In genomic region chr1:156836892-156837291, GRCh38 we compare ENCODE assay signal across 25 cellular contexts. TPM values are rescaled to one million over a fixed set of nuclear protein-coding genes. Genes with fewer than 3 reads are reported as not detected.
DNase-seq lines count a peak whose midpoint lies in the region; ATAC-seq, FAIRE-seq and TF ChIP-seq lines count a peak whose summit lies in the region.
"Had no signal": no experiment of that assay in that cellular context is flagged by ENCODE, and none has a peak within 500 bp of the region (broad histone marks: within the 10 kb centered on the region; RNA-seq: fewer than 3 reads in every experiment).

No MANE protein-coding gene starts in this region.

- no peak overlapping the region for H3K4me3 Mint-ChIP-seq in activated CD4-positive, alpha-beta memory T cell treated with anti-CD3 and anti-CD28 coated beads for 36 hours
- no peak overlapping the region for H3K4me3 Mint-ChIP-seq in activated CD4-positive, alpha-beta memory T cell treated with anti-CD3 and anti-CD28 coated beads, Interleukin-2, amount 10 ng/mL, durations not matched to agents 7 days and 5 days
- peak overlapping the region; percentile 65 for H3K4me3 Mint-ChIP-seq in activated T-helper 1 cell treated with anti-CD3 and anti-CD28 coated beads, Interleukin-12 subunit alpha, Interleukin-12 subunit beta, Interleukin-2, Interleukin-4 antibody, amounts not matched to agents 30 ng/mL and 10 ng/mL and 1 ng/mL, durations not matched to agents 14 hours and 24 hours and 36 hours
- H3K4me3 Mint-ChIP-seq: IgD-negative memory B cell had no signal

- H3K27ac Mint-ChIP-seq in activated CD4-positive, alpha-beta memory T cell treated with anti-CD3 and anti-CD28 coated beads for 36 hours, result peak overlapping the region; percentile 64
- H3K27ac Mint-ChIP-seq in activated CD4-positive, alpha-beta memory T cell treated with anti-CD3 and anti-CD28 coated beads, Interleukin-2, amount 10 ng/mL, durations not matched to agents 7 days and 5 days, result no peak overlapping the region
- peak overlapping the region; percentile 90 for H3K27ac Mint-ChIP-seq in activated T-helper 1 cell treated with anti-CD3 and anti-CD28 coated beads, Interleukin-12 subunit alpha, Interleukin-12 subunit beta, Interleukin-2, Interleukin-4 antibody, amounts not matched to agents 30 ng/mL and 10 ng/mL and 1 ng/mL, durations not matched to agents 14 hours and 24 hours and 36 hours

- H3K9me3 ChIP-seq in kidney (ENCODE audit: control insufficient read depth in 1 of 2, low read length in 2 of 2), result no peaks in the 10 kb centered on the region
- H3K9me3 ChIP-seq: SJCRH30 had no signal

- no peaks in the 10 kb centered on the region for H3K9me3 Mint-ChIP-seq in activated CD4-positive, alpha-beta memory T cell treated with anti-CD3 and anti-CD28 coated beads for 36 hours
- no peaks in the 10 kb centered on the region for H3K9me3 Mint-ChIP-seq in activated CD4-positive, alpha-beta memory T cell treated with anti-CD3 and anti-CD28 coated beads, Interleukin-2, amount 10 ng/mL, durations not matched to agents 7 days and 5 days
- H3K9me3 Mint-ChIP-seq in activated T-helper 1 cell treated with anti-CD3 and anti-CD28 coated beads, Interleukin-12 subunit alpha, Interleukin-12 subunit beta, Interleukin-2, Interleukin-4 antibody, amounts not matched to agents 30 ng/mL and 10 ng/mL and 1 ng/mL, durations not matched to agents 14 hours and 24 hours and 36 hours, result no peaks in the 10 kb centered on the region
- H3K9me3 Mint-ChIP-seq: IgD-negative memory B cell had no signal

- CTCF ChIA-PET in activated CD4-positive, alpha-beta memory T cell treated with anti-CD3 and anti-CD28 coated beads for 36 hours (lab: Charles Lee), result interaction anchor here (0.6 to 6.9 kb wide), 12 partner anchors 13 to 147 kb away, joined by 3 to 147 read pairs (median 26); partner anchors contain the start of genes ISG20L2, METTL25B, NTRK1 and PEAR1
- CTCF ChIA-PET in activated CD4-positive, alpha-beta memory T cell treated with anti-CD3 and anti-CD28 coated beads, Interleukin-2, amount 10 ng/mL, durations not matched to agents 7 days and 5 days (lab: Charles Lee), result interaction anchor here (1.1 to 7.3 kb wide), 12 partner anchors 9 to 110 kb away, joined by 3 to 88 read pairs (median 20); partner anchors contain the start of genes INSRR, NTRK1 and SH2D2A

- intact Hi-C loops in activated CD4-positive, alpha-beta memory T cell treated with anti-CD3 and anti-CD28 coated beads for 36 hours (cut with micrococcal nuclease), result loop anchor here (1.0 kb wide), 2 partner anchors 21 to 40 kb away; partner anchors contain the start of gene SH2D2A
- intact Hi-C loops in activated T-helper 1 cell treated with anti-CD3 and anti-CD28 coated beads, Interleukin-12 subunit alpha, Interleukin-12 subunit beta, Interleukin-2, Interleukin-4 antibody, amounts not matched to agents 30 ng/mL and 10 ng/mL and 1 ng/mL, durations not matched to agents 14 hours and 24 hours and 36 hours (cut with micrococcal nuclease), result no loop called here
- intact Hi-C loops in kidney (cut with DNase I), result no loop called here

- peaks cover 34% of the 10 kb centered on the region for H3K27me3 Mint-ChIP-seq in activated CD4-positive, alpha-beta memory T cell treated with anti-CD3 and anti-CD28 coated beads for 36 hours
- peaks cover 28% of the 10 kb centered on the region for H3K27me3 Mint-ChIP-seq in activated CD4-positive, alpha-beta memory T cell treated with anti-CD3 and anti-CD28 coated beads, Interleukin-2, amount 10 ng/mL, durations not matched to agents 7 days and 5 days
- H3K27me3 Mint-ChIP-seq in activated T-helper 1 cell treated with anti-CD3 and anti-CD28 coated beads, Interleukin-12 subunit alpha, Interleukin-12 subunit beta, Interleukin-2, Interleukin-4 antibody, amounts not matched to agents 30 ng/mL and 10 ng/mL and 1 ng/mL, durations not matched to agents 14 hours and 24 hours and 36 hours (ENCODE audit: insufficient read depth), result peaks cover 6% of the 10 kb centered on the region

- TF ChIP-seq CTCF in GM13977 (IDR thresholded peaks at IDR 0.05; ENCODE audit: extremely low read depth, insufficient read depth, missing control alignments), result no peak
- TF ChIP-seq CTCF in kidney (IDR thresholded peaks at IDR 0.05; ENCODE audit: borderline replicate concordance, extremely low read depth, insufficient read depth), result no peak

- POLR2A ChIA-PET in activated CD4-positive, alpha-beta memory T cell treated with anti-CD3 and anti-CD28 coated beads for 36 hours (lab: Charles Lee), result interaction anchor here (0.9 kb wide), 1 partner anchor 12 kb away, joined by 3 read pairs; no protein-coding TSS in a partner anchor
- POLR2A ChIA-PET in activated CD4-positive, alpha-beta memory T cell treated with anti-CD3 and anti-CD28 coated beads, Interleukin-2, amount 10 ng/mL, durations not matched to agents 7 days and 5 days (lab: Charles Lee), result interaction anchor here (0.5 to 2.1 kb wide), 8 partner anchors 11 to 109 kb away, joined by 3 to 9 read pairs (median 4); partner anchors contain the start of genes METTL25B, NTRK1 and SH2D2A

- H3K9ac ChIP-seq in kidney (ENCODE audit: low read length in 2 of 2), result no peak overlapping the region

- ATAC-seq in GM19395 (IDR thresholded peaks at IDR 0.05; ENCODE audit: unreplicated experiment) (no peak), HG03039 (IDR thresholded peaks at IDR 0.05; ENCODE audit: unreplicated experiment) (no peak)

- peaks cover 45% of the 10 kb centered on the region for H3K4me1 Mint-ChIP-seq in activated CD4-positive, alpha-beta memory T cell treated with anti-CD3 and anti-CD28 coated beads for 36 hours (ENCODE audit: low read depth)
- H3K4me1 Mint-ChIP-seq in activated CD4-positive, alpha-beta memory T cell treated with anti-CD3 and anti-CD28 coated beads, Interleukin-2, amount 10 ng/mL, durations not matched to agents 7 days and 5 days, result peaks cover 49% of the 10 kb centered on the region
- H3K4me1 Mint-ChIP-seq in activated T-helper 1 cell treated with anti-CD3 and anti-CD28 coated beads, Interleukin-12 subunit alpha, Interleukin-12 subunit beta, Interleukin-2, Interleukin-4 antibody, amounts not matched to agents 30 ng/mL and 10 ng/mL and 1 ng/mL, durations not matched to agents 14 hours and 24 hours and 36 hours (ENCODE audit: low read depth), result peaks cover 71% of the 10 kb centered on the region
- H3K4me1 Mint-ChIP-seq: IgD-negative memory B cell had no signal

- no peaks in the 10 kb centered on the region for H3K36me3 Mint-ChIP-seq in activated CD4-positive, alpha-beta memory T cell treated with anti-CD3 and anti-CD28 coated beads for 36 hours
- H3K36me3 Mint-ChIP-seq in activated CD4-positive, alpha-beta memory T cell treated with anti-CD3 and anti-CD28 coated beads, Interleukin-2, amount 10 ng/mL, durations not matched to agents 7 days and 5 days (ENCODE audit: low read depth), result no peaks in the 10 kb centered on the region
- no peaks in the 10 kb centered on the region for H3K36me3 Mint-ChIP-seq in activated T-helper 1 cell treated with anti-CD3 and anti-CD28 coated beads, Interleukin-12 subunit alpha, Interleukin-12 subunit beta, Interleukin-2, Interleukin-4 antibody, amounts not matched to agents 30 ng/mL and 10 ng/mL and 1 ng/mL, durations not matched to agents 14 hours and 24 hours and 36 hours (ENCODE audit: low read depth)
- H3K36me3 Mint-ChIP-seq: IgD-negative memory B cell had no signal

- H3K36me3 ChIP-seq in kidney (ENCODE audit: control insufficient read depth in 1 of 2, insufficient read depth in 2 of 2, low read length in 2 of 2), result no peaks in the 10 kb centered on the region
- H3K36me3 ChIP-seq: SJCRH30 had no signal

- no peaks in the 10 kb centered on the region for H3K4me1 ChIP-seq in kidney (ENCODE audit: control insufficient read depth in 1 of 2, insufficient read depth in 1 of 2, low read depth in 1 of 2, low read length in 2 of 2)
- H3K4me1 ChIP-seq: SJCRH30 had no signal

- no peak overlapping the region for H3K27ac ChIP-seq in kidney (ENCODE audit: low read depth in 2 of 2, low read length in 2 of 2)
- H3K27ac ChIP-seq: C4-2B, SJCRH30 had no signal

- no peak for FAIRE-seq in kidney (lab: Jason Lieb, UNC)
- FAIRE-seq: A204.1, G401.6, RCC 7860 had no signal

- in situ Hi-C loops in GM13977 (cut with MboI; ENCODE audit: low pct_unique_long_range_greater_than_20kb, low sequenced_read_pairs, unreplicated experiment), result no loop called here

- H3K4me3 ChIP-seq in kidney (ENCODE audit: low read length in 2 of 2), result no peak overlapping the region
- H3K4me3 ChIP-seq: SJCRH30 had no signal

- DNase-seq in activated CD4-positive, alpha-beta memory T cell treated with anti-CD3 and anti-CD28 coated beads for 36 hours, result no peak
- no peak for DNase-seq in activated CD4-positive, alpha-beta memory T cell treated with anti-CD3 and anti-CD28 coated beads, Interleukin-2, amount 10 ng/mL, durations not matched to agents 7 days and 5 days
- DNase-seq in GM13977 (ENCODE audit: low spot score) (peak; percentile 4), kidney (peak; percentile 22)
- DNase-seq in activated T-helper 1 cell treated with anti-CD3 and anti-CD28 coated beads, Interleukin-12 subunit alpha, Interleukin-12 subunit beta, Interleukin-2, Interleukin-4 antibody, amounts not matched to agents 30 ng/mL and 10 ng/mL and 1 ng/mL, durations not matched to agents 14 hours and 24 hours and 36 hours (ENCODE audit: low spot score), result no peak
- DNase-seq in activated CD4-positive, alpha-beta T cell treated with anti-CD3 and anti-CD28 coated beads for 48 hours, result no peak
- DNase-seq: HCEC 1CT, Karpas-422, MV-4-11, NCI-H1105 treated with DMSO at 0.1 percent for 48 hours, NCI-H2029 treated with DMSO at 0.1 percent for 48 hours, NCI-H2171, NCI-H345, NCI-H526, OCI-M1, SJCRH30 had no signal

RNA-seq across cellular contexts. Expression of gene SH2D2A, which starts 20.2 kb away (rescaled TPM):
- total RNA-seq in activated CD4-positive, alpha-beta memory T cell treated with anti-CD3 and anti-CD28 coated beads for 36 hours, result 100 to 1,000 TPM; 280 to 294 TPM
- total RNA-seq in activated CD4-positive, alpha-beta memory T cell treated with anti-CD3 and anti-CD28 coated beads, Interleukin-2, amount 10 ng/mL, durations not matched to agents 7 days and 5 days, result 100 to 1,000 TPM; 192 to 193 TPM
- 283 and 286 TPM in 2 replicates for total RNA-seq in activated T-helper 1 cell treated with anti-CD3 and anti-CD28 coated beads, Interleukin-12 subunit alpha, Interleukin-12 subunit beta, Interleukin-2, Interleukin-4 antibody, amounts not matched to agents 30 ng/mL and 10 ng/mL and 1 ng/mL, durations not matched to agents 14 hours and 24 hours and 36 hours
- 4.3 TPM for total RNA-seq in kidney
- 0.32 TPM for polyA plus RNA-seq in kidney (ENCODE audit: insufficient read depth, low read depth, low replicate concordance)
- total RNA-seq: SJCRH30 had no signal

RNA-seq across cellular contexts. Expression of gene INSRR, which starts 22.0 kb away (rescaled TPM):
- total RNA-seq in activated CD4-positive, alpha-beta memory T cell treated with anti-CD3 and anti-CD28 coated beads for 36 hours, result under 1 TPM; 0.05 to 0.14 TPM
- total RNA-seq in activated CD4-positive, alpha-beta memory T cell treated with anti-CD3 and anti-CD28 coated beads, Interleukin-2, amount 10 ng/mL, durations not matched to agents 7 days and 5 days, result under 1 TPM; 0.08 to 0.13 TPM
- 0.65 and 0.78 TPM in 2 replicates for total RNA-seq in activated T-helper 1 cell treated with anti-CD3 and anti-CD28 coated beads, Interleukin-12 subunit alpha, Interleukin-12 subunit beta, Interleukin-2, Interleukin-4 antibody, amounts not matched to agents 30 ng/mL and 10 ng/mL and 1 ng/mL, durations not matched to agents 14 hours and 24 hours and 36 hours
- 0.35 TPM for total RNA-seq in kidney
- 2.4 TPM for polyA plus RNA-seq in kidney (ENCODE audit: insufficient read depth, low read depth, low replicate concordance)
- total RNA-seq: Daoy, M059J, SJCRH30 had no signal
- polyA plus RNA-seq: IgD-negative memory B cell had no signal

RNA-seq across cellular contexts. Expression of gene NTRK1, which starts 23.8 kb away (rescaled TPM):
- total RNA-seq in activated CD4-positive, alpha-beta memory T cell treated with anti-CD3 and anti-CD28 coated beads for 36 hours, result 1 to 10 TPM; 6.4 to 6.7 TPM
- 1 to 10 TPM; 1.6 to 1.8 TPM for total RNA-seq in activated CD4-positive, alpha-beta memory T cell treated with anti-CD3 and anti-CD28 coated beads, Interleukin-2, amount 10 ng/mL, durations not matched to agents 7 days and 5 days
- 49.1 and 49.8 TPM in 2 replicates for total RNA-seq in activated T-helper 1 cell treated with anti-CD3 and anti-CD28 coated beads, Interleukin-12 subunit alpha, Interleukin-12 subunit beta, Interleukin-2, Interleukin-4 antibody, amounts not matched to agents 30 ng/mL and 10 ng/mL and 1 ng/mL, durations not matched to agents 14 hours and 24 hours and 36 hours
- total RNA-seq in kidney, result 1.0 TPM
- 1.3 TPM for polyA plus RNA-seq in kidney (ENCODE audit: insufficient read depth, low read depth, low replicate concordance)
- total RNA-seq: M059J, SJCRH30 had no signal
- polyA plus RNA-seq: IgD-negative memory B cell had no signal

RNA-seq across cellular contexts. Expression of gene PEAR1, which starts 56.6 kb away (rescaled TPM):
- not detected for total RNA-seq in activated CD4-positive, alpha-beta memory T cell treated with anti-CD3 and anti-CD28 coated beads for 36 hours
- total RNA-seq in activated CD4-positive, alpha-beta memory T cell treated with anti-CD3 and anti-CD28 coated beads, Interleukin-2, amount 10 ng/mL, durations not matched to agents 7 days and 5 days, result under 1 TPM in 1 of 2 experiments, not detected in 1; 0.05 TPM
- total RNA-seq in activated T-helper 1 cell treated with anti-CD3 and anti-CD28 coated beads, Interleukin-12 subunit alpha, Interleukin-12 subunit beta, Interleukin-2, Interleukin-4 antibody, amounts not matched to agents 30 ng/mL and 10 ng/mL and 1 ng/mL, durations not matched to agents 14 hours and 24 hours and 36 hours, result 0.36 and 0.51 TPM in 2 replicates
- 17.2 TPM for total RNA-seq in kidney
- polyA plus RNA-seq in kidney (ENCODE audit: insufficient read depth, low read depth, low replicate concordance), result 4.5 TPM
- total RNA-seq: SJCRH30 had no signal
- polyA plus RNA-seq: IgD-negative memory B cell had no signal

Comparison
In these comparisons a context has a peak if more than half of its experiments do, and no peak if none do; other contexts are left out.
1. DNase-seq: peak in GM13977 (single experiment) and kidney (single experiment); none in activated CD4-positive, alpha-beta memory T cell treated with anti-CD3 and anti-CD28 coated beads for 36 hours (single experiment), activated CD4-positive, alpha-beta memory T cell treated with anti-CD3 and anti-CD28 coated beads, Interleukin-2, amount 10 ng/mL, durations not matched to agents 7 days and 5 days (single experiment), activated T-helper 1 cell treated with anti-CD3 and anti-CD28 coated beads, Interleukin-12 subunit alpha, Interleukin-12 subunit beta, Interleukin-2, Interleukin-4 antibody, amounts not matched to agents 30 ng/mL and 10 ng/mL and 1 ng/mL, durations not matched to agents 14 hours and 24 hours and 36 hours (single experiment) and activated CD4-positive, alpha-beta T cell treated with anti-CD3 and anti-CD28 coated beads for 48 hours (single experiment).
2. RNA of gene SH2D2A, which starts 20.2 kb away (total RNA-seq): 280 to 294 TPM in activated CD4-positive, alpha-beta memory T cell treated with anti-CD3 and anti-CD28 coated beads for 36 hours, 283 to 286 TPM in activated T-helper 1 cell treated with anti-CD3 and anti-CD28 coated beads, Interleukin-12 subunit alpha, Interleukin-12 subunit beta, Interleukin-2, Interleukin-4 antibody, amounts not matched to agents 30 ng/mL and 10 ng/mL and 1 ng/mL, durations not matched to agents 14 hours and 24 hours and 36 hours and 192 to 193 TPM in activated CD4-positive, alpha-beta memory T cell treated with anti-CD3 and anti-CD28 coated beads, Interleukin-2, amount 10 ng/mL, durations not matched to agents 7 days and 5 days; 4.3 TPM in kidney (single experiment); every median in the first group is over 10 times any median in the second.